In the genomic region with DNA sequence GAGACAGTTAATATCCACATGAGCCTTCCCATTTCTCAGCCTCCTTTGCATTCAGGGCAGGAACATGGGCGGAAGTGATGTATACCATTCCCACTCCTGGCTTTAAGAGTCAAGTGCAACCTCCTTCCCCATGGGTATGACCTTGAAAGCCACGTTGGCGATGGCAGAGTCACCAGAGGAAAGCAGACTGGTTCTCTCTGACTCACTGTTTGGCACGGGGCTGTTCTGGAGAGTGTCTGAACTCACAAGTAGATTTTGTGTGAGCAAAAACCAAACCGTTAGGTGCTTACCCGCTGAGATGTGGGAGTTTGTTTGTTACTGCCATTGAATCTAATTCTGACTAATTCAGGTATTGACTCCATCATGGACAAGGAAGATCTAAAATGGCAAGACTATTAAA, we compare ENCODE assay signal across 12 cellular contexts.
DNase-seq lines count a peak whose midpoint lies in the region; ATAC-seq and TF ChIP-seq lines count a peak whose summit lies in the region.
"Had no signal": no experiment of that assay in that cellular context is flagged by ENCODE, and none has a peak within 500 bp of the region (broad histone marks: within the 10 kb centered on the region; RNA-seq: fewer than 3 reads in every experiment).

No MANE protein-coding gene starts in this region.

- no peak overlapping the region for H3K4me3 ChIP-seq in WERI-Rb-1 (ENCODE audit: low read depth, low read length)
- H3K4me3 ChIP-seq: coronary artery, skin epidermis had no signal

- H3K36me3 ChIP-seq in WERI-Rb-1, result no peaks in the 10 kb centered on the region

- H3K27me3 ChIP-seq in WERI-Rb-1 (ENCODE audit: insufficient read depth, low read depth, severe bottlenecking), result peaks cover 6% of the 10 kb centered on the region

- no peak overlapping the region for H3K27ac ChIP-seq in WERI-Rb-1
- H3K27ac ChIP-seq: coronary artery had no signal

- in situ Hi-C loops in GM13976 (cut with MboI; ENCODE audit: low sequenced_read_pairs, unreplicated experiment), result no loop called here

- no peaks in the 10 kb centered on the region for H3K9me3 ChIP-seq in WERI-Rb-1 (ENCODE audit: severe bottlenecking)

- TF ChIP-seq CTCF in GM13976 (IDR thresholded peaks at IDR 0.05; ENCODE audit: borderline replicate concordance, control extremely low read depth, extremely low read depth, insufficient read depth, missing control alignments) (no peak), WERI-Rb-1 (IDR thresholded peaks at IDR 0.05; ENCODE audit: low read depth, low read length) (no peak)

- ATAC-seq in HG02588 (IDR thresholded peaks at IDR 0.05; ENCODE audit: unreplicated experiment) (peak; percentile 87), HG03469 (IDR thresholded peaks at IDR 0.05; ENCODE audit: unreplicated experiment) (no peak)
- ATAC-seq: HCT116 had no signal

- DNase-seq in GM13976 (ENCODE audit: low spot score) (peak; percentile 60), GM19238 (ENCODE audit: insufficient read length, low spot score) (no peak), SHP77 treated with DMSO at 0.1 percent for 48 hours (lab: John Stamatoyannopoulos, UW) (no peak), WERI-Rb-1 (no peak)
- DNase-seq in activated CD8-positive, alpha-beta memory T cell treated with anti-CD3 and anti-CD28 coated beads for 48 hours (ENCODE audit: low read depth in 2 of 3, low spot score in 2 of 3), result peak; percentile 12 to 29 (median 27)
- peak; percentile 36 to 65 for DNase-seq in stimulated activated CD4-positive, alpha-beta T cell treated with anti-CD3 and anti-CD28 coated beads, Interleukin-12 subunit alpha, Interleukin-12 subunit beta, amount 100 ng/mL, for 24 hours (ENCODE audit: low read depth in 2 of 2)
- DNase-seq: NCI-H1417 had no signal

Comparison
In these comparisons a context has a peak if more than half of its experiments do, and no peak if none do; other contexts are left out.
1. DNase-seq: peak in GM13976 (single experiment), activated CD8-positive, alpha-beta memory T cell treated with anti-CD3 and anti-CD28 coated beads for 48 hours (3 of 3) and stimulated activated CD4-positive, alpha-beta T cell treated with anti-CD3 and anti-CD28 coated beads, Interleukin-12 subunit alpha, Interleukin-12 subunit beta, amount 100 ng/mL, for 24 hours (2 of 2); none in GM19238 (single experiment), SHP77 treated with DMSO at 0.1 percent for 48 hours (single experiment) and WERI-Rb-1 (single experiment).